ENCODE assay signal across 2 cellular contexts in the genomic region with DNA sequence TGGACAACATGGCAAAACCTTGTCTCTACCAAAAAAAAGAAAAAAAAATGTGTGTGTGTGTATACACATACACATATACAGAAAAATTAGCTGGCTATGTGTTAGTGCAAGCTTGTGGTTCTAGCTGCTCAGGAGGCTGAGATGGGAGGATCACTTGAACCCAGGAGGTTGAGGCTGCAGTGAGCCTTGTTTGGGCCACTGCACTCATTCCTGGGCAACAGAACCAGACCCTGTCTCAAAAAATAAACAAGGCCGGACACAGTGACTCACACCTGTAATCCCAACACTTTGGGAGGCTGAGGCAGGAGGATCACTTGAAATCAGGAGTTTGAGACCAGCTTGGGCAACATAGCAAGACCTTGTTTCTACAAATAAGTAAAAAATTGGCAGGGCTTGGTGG.
TF ChIP-seq lines count a peak whose summit lies in the region.

No MANE protein-coding gene starts in this region.

TF ChIP-seq in IMR-90, 13 proteins besides CTCF, POLR2A, EP300 and RAD21:
- TF ChIP-seq, protein P1, sequence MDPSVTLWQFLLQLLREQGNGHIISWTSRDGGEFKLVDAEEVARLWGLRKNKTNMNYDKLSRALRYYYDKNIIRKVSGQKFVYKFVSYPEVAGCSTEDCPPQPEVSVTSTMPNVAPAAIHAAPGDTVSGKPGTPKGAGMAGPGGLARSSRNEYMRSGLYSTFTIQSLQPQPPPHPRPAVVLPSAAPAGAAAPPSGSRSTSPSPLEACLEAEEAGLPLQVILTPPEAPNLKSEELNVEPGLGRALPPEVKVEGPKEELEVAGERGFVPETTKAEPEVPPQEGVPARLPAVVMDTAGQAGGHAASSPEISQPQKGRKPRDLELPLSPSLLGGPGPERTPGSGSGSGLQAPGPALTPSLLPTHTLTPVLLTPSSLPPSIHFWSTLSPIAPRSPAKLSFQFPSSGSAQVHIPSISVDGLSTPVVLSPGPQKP (IDR thresholded peaks at IDR 0.05; ENCODE audit: borderline replicate concordance, low read depth, low read length), result no peak
- TF ChIP-seq FOS (IDR thresholded peaks at IDR 0.05; ENCODE audit: low read depth, low read length), result no peak
- TF ChIP-seq SMC3 (IDR thresholded peaks at IDR 0.05; ENCODE audit: low read depth, low read length), result no peak
- TF ChIP-seq, protein P2, sequence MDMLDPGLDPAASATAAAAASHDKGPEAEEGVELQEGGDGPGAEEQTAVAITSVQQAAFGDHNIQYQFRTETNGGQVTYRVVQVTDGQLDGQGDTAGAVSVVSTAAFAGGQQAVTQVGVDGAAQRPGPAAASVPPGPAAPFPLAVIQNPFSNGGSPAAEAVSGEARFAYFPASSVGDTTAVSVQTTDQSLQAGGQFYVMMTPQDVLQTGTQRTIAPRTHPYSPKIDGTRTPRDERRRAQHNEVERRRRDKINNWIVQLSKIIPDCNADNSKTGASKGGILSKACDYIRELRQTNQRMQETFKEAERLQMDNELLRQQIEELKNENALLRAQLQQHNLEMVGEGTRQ (IDR thresholded peaks at IDR 0.05; ENCODE audit: low read depth, low read length), result no peak
- TF ChIP-seq CHD1 (IDR thresholded peaks at IDR 0.05; ENCODE audit: low read depth, low read length), result no peak
- no peak for TF ChIP-seq BHLHE40 (IDR thresholded peaks at IDR 0.05; ENCODE audit: low read depth, low read length)
- no peak for TF ChIP-seq RCOR1 (IDR thresholded peaks at IDR 0.05; ENCODE audit: insufficient replicate concordance, low read length)
- no peak for TF ChIP-seq MXI1 (IDR thresholded peaks at IDR 0.05; ENCODE audit: borderline replicate concordance, low read depth, low read length)
- no peak for TF ChIP-seq CEBPB (IDR thresholded peaks at IDR 0.05; ENCODE audit: low read depth, low read length)
- no peak for TF ChIP-seq MAZ (IDR thresholded peaks at IDR 0.05; ENCODE audit: borderline replicate concordance, low read depth, low read length)
- no peak for TF ChIP-seq NFE2L2 (IDR thresholded peaks at IDR 0.05; ENCODE audit: low read depth, low read length)
TF ChIP-seq in IMR-90: peak in this region for 0.

TF ChIP-seq in GM12878, 131 proteins besides CTCF, POLR2A, EP300 and RAD21:
- no peak for TF ChIP-seq ZBED1 (IDR thresholded peaks at IDR 0.05; ENCODE audit: borderline replicate concordance)
- TF ChIP-seq, protein P3, sequence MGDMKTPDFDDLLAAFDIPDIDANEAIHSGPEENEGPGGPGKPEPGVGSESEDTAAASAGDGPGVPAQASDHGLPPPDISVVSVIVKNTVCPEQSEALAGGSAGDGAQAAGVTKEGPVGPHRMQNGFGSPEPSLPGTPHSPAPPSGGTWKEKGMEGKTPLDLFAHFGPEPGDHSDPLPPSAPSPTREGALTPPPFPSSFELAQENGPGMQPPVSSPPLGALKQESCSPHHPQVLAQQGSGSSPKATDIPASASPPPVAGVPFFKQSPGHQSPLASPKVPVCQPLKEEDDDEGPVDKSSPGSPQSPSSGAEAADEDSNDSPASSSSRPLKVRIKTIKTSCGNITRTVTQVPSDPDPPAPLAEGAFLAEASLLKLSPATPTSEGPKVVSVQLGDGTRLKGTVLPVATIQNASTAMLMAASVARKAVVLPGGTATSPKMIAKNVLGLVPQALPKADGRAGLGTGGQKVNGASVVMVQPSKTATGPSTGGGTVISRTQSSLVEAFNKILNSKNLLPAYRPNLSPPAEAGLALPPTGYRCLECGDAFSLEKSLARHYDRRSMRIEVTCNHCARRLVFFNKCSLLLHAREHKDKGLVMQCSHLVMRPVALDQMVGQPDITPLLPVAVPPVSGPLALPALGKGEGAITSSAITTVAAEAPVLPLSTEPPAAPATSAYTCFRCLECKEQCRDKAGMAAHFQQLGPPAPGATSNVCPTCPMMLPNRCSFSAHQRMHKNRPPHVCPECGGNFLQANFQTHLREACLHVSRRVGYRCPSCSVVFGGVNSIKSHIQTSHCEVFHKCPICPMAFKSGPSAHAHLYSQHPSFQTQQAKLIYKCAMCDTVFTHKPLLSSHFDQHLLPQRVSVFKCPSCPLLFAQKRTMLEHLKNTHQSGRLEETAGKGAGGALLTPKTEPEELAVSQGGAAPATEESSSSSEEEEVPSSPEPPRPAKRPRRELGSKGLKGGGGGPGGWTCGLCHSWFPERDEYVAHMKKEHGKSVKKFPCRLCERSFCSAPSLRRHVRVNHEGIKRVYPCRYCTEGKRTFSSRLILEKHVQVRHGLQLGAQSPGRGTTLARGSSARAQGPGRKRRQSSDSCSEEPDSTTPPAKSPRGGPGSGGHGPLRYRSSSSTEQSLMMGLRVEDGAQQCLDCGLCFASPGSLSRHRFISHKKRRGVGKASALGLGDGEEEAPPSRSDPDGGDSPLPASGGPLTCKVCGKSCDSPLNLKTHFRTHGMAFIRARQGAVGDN (IDR thresholded peaks at IDR 0.05), result no peak
TF ChIP-seq in GM12878: peak in this region for 0.
